9 cellular contexts compared by ENCODE assay signal in the genomic region with DNA sequence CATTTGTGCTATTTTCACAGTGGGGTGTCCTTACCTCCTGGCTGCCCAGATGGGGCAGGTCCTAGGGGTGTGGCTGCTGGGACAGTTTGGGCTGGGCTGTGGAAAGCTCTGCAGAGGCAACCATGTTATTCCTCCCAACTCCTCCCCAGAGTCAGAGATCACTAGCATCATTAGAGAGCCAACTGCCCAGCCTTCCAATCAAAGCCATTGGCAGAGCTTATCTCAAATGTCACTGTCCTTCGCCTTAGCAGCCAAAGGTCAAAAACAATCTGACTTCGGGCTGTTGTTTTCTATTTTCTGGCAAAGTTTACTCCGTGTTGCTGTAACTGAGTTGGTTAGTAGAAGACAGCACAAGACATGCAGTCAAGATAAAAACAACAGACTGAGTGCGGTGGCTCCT. TPM values are rescaled to one million over a fixed set of nuclear protein-coding genes. Genes with fewer than 3 reads are reported as not detected.
"Had no signal": no experiment of that assay in that cellular context is flagged by ENCODE, and none has a peak within 500 bp of the region (broad histone marks: within the 10 kb centered on the region; RNA-seq: fewer than 3 reads in every experiment).

No MANE protein-coding gene starts in this region.

- DNase-seq: GOT3, H7, HFFc6, KBM-7 had no signal

- H3K27ac ChIP-seq: HL-60 had no signal

- H3K36me3 ChIP-seq: HAP-1 had no signal

- H3K4me3 ChIP-seq: HAP-1 had no signal

- H3K27ac Mint-ChIP-seq: HFFc6, IgD-negative memory B cell had no signal

- FAIRE-seq: HepG2 had no signal

- ATAC-seq: HCT116, HepG2 had no signal

- H3K4me3 Mint-ChIP-seq: HFFc6, IgD-negative memory B cell had no signal

RNA-seq across cellular contexts. Expression of gene HRH2, which starts 33.5 kb away (rescaled TPM):
- total RNA-seq: HepG2, HFFc6 had no signal
- polyA plus RNA-seq: HepG2 had no signal
